In the genomic region with DNA sequence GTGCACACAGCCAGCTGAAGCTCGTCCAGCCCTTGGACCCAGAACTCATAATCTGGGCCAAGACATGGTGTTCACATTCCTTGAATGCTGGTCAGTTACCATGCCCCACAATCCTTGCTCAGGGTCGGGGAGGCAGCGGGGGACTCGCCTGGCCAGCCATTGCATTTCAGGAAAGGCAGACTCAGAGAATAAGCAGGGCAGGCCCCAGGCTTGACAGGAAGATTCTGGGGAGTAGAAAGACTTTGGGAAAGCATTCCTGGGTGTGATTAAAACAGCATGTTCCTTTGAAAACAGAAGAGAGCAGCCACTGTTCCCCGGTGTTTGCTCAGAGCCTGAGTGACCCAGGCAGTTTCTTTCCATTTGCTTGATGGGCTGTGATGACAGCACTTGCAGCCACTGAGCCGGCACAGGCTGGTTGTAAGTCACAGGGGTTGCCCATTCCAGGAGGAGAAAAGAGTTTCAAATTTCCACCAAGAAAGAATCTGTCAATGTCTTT, we compare ENCODE assay signal across 14 cellular contexts.
A peak's percentile ranks its signal among the peaks of the same experiment; 100 is the strongest.
DNase-seq lines count a peak whose midpoint lies in the region; ATAC-seq and TF ChIP-seq lines count a peak whose summit lies in the region.
"Had no signal": no experiment of that assay in that cellular context is flagged by ENCODE, and none has a peak within 500 bp of the region (broad histone marks: within the 10 kb centered on the region; RNA-seq: fewer than 3 reads in every experiment).

No MANE protein-coding gene starts in this region.

- WGBS in prostate gland = 13% methylated on average over 6 of the region's 6 CpGs

- TF ChIP-seq POLR2A in prostate gland (IDR thresholded peaks at IDR 0.05) = no peak

- ATAC-seq in HG03097 (IDR thresholded peaks at IDR 0.05; ENCODE audit: low FRiP score, unreplicated experiment) = no peak
- ATAC-seq: left lung; naive thymus-derived CD8-positive, alpha-beta T cell had no signal

- intact Hi-C loops in prostate gland (cut with DNase I) = no loop called here

- peak in 35 of 61 donors; percentile 3 to 66 (median 22) for DNase-seq in caudate nucleus (lab: John Stamatoyannopoulos, UW)
- peak in 35 of 51 donors; percentile 2 to 84 (median 44) for DNase-seq in hypothalamus (lab: John Stamatoyannopoulos, UW)
- peak; percentile 91 for DNase-seq in prostate gland (ENCODE audit: low spot score)
- no peak for DNase-seq in T1000 (lab: John Stamatoyannopoulos, UW)
- DNase-seq in HuH-7 (ENCODE audit: low spot score) = no peak
- no peak for DNase-seq in GM19238 (ENCODE audit: insufficient read length, low spot score)
- DNase-seq: GF-D8; KBM-7; left lung; naive thymus-derived CD8-positive, alpha-beta T cell; NCI-H1105; uterus had no signal

- H3K4me3 ChIP-seq in prostate gland = no peak overlapping the region
- H3K4me3 ChIP-seq: left lung, uterus had no signal

- H3K9me3 ChIP-seq in prostate gland = no peaks in the 10 kb centered on the region
- H3K9me3 ChIP-seq: uterus had no signal

- no peaks in the 10 kb centered on the region for H3K27me3 ChIP-seq in prostate gland (replicated peaks; ENCODE audit: insufficient read depth)
- H3K27me3 ChIP-seq: left lung, uterus had no signal

- TF ChIP-seq CTCF in C4-2B (conservative IDR thresholded peaks at IDR 0.05) = no peak
- TF ChIP-seq CTCF in prostate gland (IDR thresholded peaks at IDR 0.05) = no peak

- H3K27ac ChIP-seq in C4-2B (peak overlapping the region; percentile 87), caudate nucleus (ENCODE audit: low read depth, low read length) (peak overlapping the region; percentile 22), prostate gland (peak overlapping the region; percentile 60 to 78)
- H3K27ac ChIP-seq: left lung, uterus had no signal

- H3K4me1 ChIP-seq in prostate gland (replicated peaks) = peaks cover 11% of the 10 kb centered on the region
- H3K4me1 ChIP-seq: left lung, uterus had no signal

- H3K36me3 ChIP-seq in prostate gland = no peaks in the 10 kb centered on the region
- H3K36me3 ChIP-seq: left lung, uterus had no signal

Comparison
In these comparisons a context has a peak if more than half of its experiments do, and no peak if none do; other contexts are left out.
1. H3K27ac ChIP-seq: peak in every context shown above with its lines; median percentile 87 in C4-2B; 69 in prostate gland; 22 in caudate nucleus.
2. DNase-seq: peak in caudate nucleus (35 of 61), hypothalamus (35 of 51) and prostate gland (single experiment); none in T1000 (single experiment), HuH-7 (single experiment) and GM19238 (single experiment).